Comparison of ENCODE assay signal across 9 cellular contexts in the genomic region with DNA sequence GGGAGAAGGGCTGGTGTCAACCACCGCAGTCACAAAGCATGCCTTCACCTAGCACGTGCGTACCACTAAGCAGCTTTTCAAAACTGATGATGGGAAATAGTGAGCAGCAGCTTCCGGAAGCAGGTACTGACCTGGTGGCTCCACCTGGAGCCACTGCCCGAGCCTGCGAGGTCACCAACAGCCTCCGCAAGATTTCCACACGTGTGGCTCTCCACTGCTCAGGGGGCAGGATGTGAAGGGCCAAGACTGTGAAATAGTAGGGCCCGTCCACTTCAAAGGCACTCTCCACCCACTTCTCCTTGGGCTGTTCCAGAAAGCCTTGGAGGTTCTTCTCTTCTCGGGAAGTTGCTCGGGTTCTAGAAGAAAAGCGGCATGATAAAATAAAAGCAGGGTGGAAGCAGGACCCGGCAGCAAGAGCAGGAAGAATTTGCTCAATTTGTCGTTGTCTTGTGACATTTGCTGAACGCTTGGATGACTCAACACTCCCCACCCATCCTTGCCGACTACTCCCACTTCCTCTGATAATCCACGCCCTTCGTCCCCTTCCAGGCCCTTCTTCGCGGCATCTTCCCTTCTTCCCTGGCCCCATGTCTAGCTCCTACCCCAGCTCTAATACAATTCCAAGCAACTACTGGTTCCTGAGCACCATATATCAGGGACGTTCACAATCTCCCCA.
DNase-seq lines count a peak whose midpoint lies in the region; ATAC-seq, FAIRE-seq and TF ChIP-seq lines count a peak whose summit lies in the region.
"Had no signal": no experiment of that assay in that cellular context is flagged by ENCODE, and none has a peak within 500 bp of the region (broad histone marks: within the 10 kb centered on the region; RNA-seq: fewer than 3 reads in every experiment).

No MANE protein-coding gene starts in this region.

- TF ChIP-seq RAD21 in A549 (conservative IDR thresholded peaks at IDR 0.05 in 1 of 2, IDR thresholded peaks at IDR 0.05 in 1 of 2), result no peak

- TF ChIP-seq EP300 in A549 (IDR thresholded peaks at IDR 0.05), result no peak

- H3K27ac ChIP-seq in A549 (peak overlapping the region; percentile 88 to 95), lung (ENCODE audit: low read depth in 1 of 2, low read length in 1 of 2) (peak overlapping the region; percentile 55 to 83)

- ATAC-seq in A549 (peak; percentile 54 to 68; a peak in 4 of 6 replicates), lung (ENCODE audit: insufficient read depth, low FRiP score) (peak; percentile 59), HG03039 (IDR thresholded peaks at IDR 0.05; ENCODE audit: unreplicated experiment) (no peak)

- H3K4me3 Mint-ChIP-seq in chondrocyte (ENCODE audit: unreplicated experiment), result no peak overlapping the region

- H3K9me3 Mint-ChIP-seq in chondrocyte (ENCODE audit: low read depth), result no peaks in the 10 kb centered on the region
- H3K9me3 Mint-ChIP-seq: naive B cell had no signal

- H3K4me2 ChIP-seq in A549, result peak overlapping the region; percentile 91

- FAIRE-seq in A549 (lab: Jason Lieb, UNC), result no peak

- peaks cover 46% of the 10 kb centered on the region for H3K4me1 ChIP-seq in A549
- peaks cover 0 to 12% of the 10 kb centered on the region in 2 donors for H3K4me1 ChIP-seq in lung (ENCODE audit: control insufficient read depth in 2 of 2, insufficient read depth in 2 of 2, low read length in 2 of 2)

- H3K9me3 ChIP-seq in A549, result no peaks in the 10 kb centered on the region
- no peaks in the 10 kb centered on the region for H3K9me3 ChIP-seq in lung (ENCODE audit: control insufficient read depth in 2 of 2, insufficient read depth in 1 of 2, low read length in 1 of 2)

- no peak for TF ChIP-seq CTCF in A549 (IDR thresholded peaks at IDR 0.05)
- TF ChIP-seq CTCF in chondrocyte (IDR thresholded peaks at IDR 0.05), result no peak
- TF ChIP-seq CTCF in lung (IDR thresholded peaks at IDR 0.05; ENCODE audit: control extremely low read depth, extremely low read depth), result no peak

- H3K4me1 Mint-ChIP-seq in chondrocyte (ENCODE audit: low read depth), result peaks cover 18% of the 10 kb centered on the region

- no peaks in the 10 kb centered on the region for H3K27me3 Mint-ChIP-seq in chondrocyte (ENCODE audit: low read depth)
- H3K27me3 Mint-ChIP-seq: naive B cell had no signal

- H3K27ac Mint-ChIP-seq in chondrocyte (ENCODE audit: unreplicated experiment), result peak overlapping the region; percentile 80

- H3K27me3 ChIP-seq in lung (ENCODE audit: control insufficient read depth, insufficient read depth), result no peaks in the 10 kb centered on the region

- H3K4me3 ChIP-seq in A549, result peak overlapping the region; percentile 38
- H3K4me3 ChIP-seq in lung, result no peak overlapping the region

- no peak for TF ChIP-seq POLR2A in A549 (IDR thresholded peaks at IDR 0.05; ENCODE audit: low read length)

- peaks cover 69% of the 10 kb centered on the region for H3K36me3 Mint-ChIP-seq in chondrocyte (ENCODE audit: low read depth)

- POLR2A ChIA-PET in A549 (lab: Yijun Ruan, JAX), result no interaction called here

- H3K36me3 ChIP-seq in lung (ENCODE audit: control insufficient read depth in 2 of 2, insufficient read depth in 2 of 2, low read length in 2 of 2), result peaks cover 37 to 64% of the 10 kb centered on the region in 2 donors

- DNase-seq in A549 (ENCODE audit: low read depth in 1 of 2, low spot score in 1 of 2), result peak; percentile 25 to 69
- DNase-seq in Kasumi-1 (lab: John Stamatoyannopoulos, UW), result peak; percentile 71 to 80
- peak; percentile 46 for DNase-seq in chondrocyte (ENCODE audit: low spot score)
- DNase-seq in lung (ENCODE audit: low spot score), result peak; percentile 47
- no peak for DNase-seq in SHP77 treated with DMSO at 0.1 percent for 48 hours (lab: John Stamatoyannopoulos, UW)
- DNase-seq in NCI-H2227 (lab: John Stamatoyannopoulos, UW; ENCODE audit: unreplicated experiment), result no peak
- no peak for DNase-seq in NCI-H2107 treated with DMSO at 0.1 percent for 48 hours (lab: John Stamatoyannopoulos, UW; ENCODE audit: unreplicated experiment)
- DNase-seq: naive B cell had no signal

- 37% methylated on average over 16 of the region's 21 CpGs for WGBS in A549 (ENCODE audit: missing lambda C conversion rate)
- 24 to 48% methylated on average over 21 of the region's 21 CpGs for WGBS in lung, 2 donors

- CTCF ChIA-PET in A549 (lab: Yijun Ruan, JAX), result interaction anchor here (1.0 to 3.1 kb wide), 7 partner anchors 16 to 174 kb away, joined by 3 to 12 read pairs (median 5); a partner anchor contains a TSS

TF ChIP-seq in A549, 52 proteins besides CTCF, POLR2A, EP300 and RAD21:
- TF ChIP-seq CEBPB (IDR thresholded peaks at IDR 0.05) (peak in 1 of 2 experiments; percentile 37; a peak in 1 of 4 replicates), MAZ (IDR thresholded peaks at IDR 0.05; ENCODE audit: borderline replicate concordance, low read depth, low read length) (no peak), FOSL2 (IDR thresholded peaks at IDR 0.05) (0 out of 2 replicates have a peak, but pooled peaks have one; percentile 7), FOSL2 (CRISPR knock-in tag; IDR thresholded peaks at IDR 0.05) (peak; percentile 36; the same call in 1 of the 2 replicates)
- TF ChIP-seq, protein P1, sequence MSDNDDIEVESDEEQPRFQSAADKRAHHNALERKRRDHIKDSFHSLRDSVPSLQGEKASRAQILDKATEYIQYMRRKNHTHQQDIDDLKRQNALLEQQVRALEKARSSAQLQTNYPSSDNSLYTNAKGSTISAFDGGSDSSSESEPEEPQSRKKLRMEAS (IDR thresholded peaks at IDR 0.05), result peak; percentile 34; the same call in 1 of the 2 replicates

Comparison
In these comparisons a context has a peak if more than half of its experiments do, and no peak if none do; other contexts are left out.
1. DNase-seq: peak in A549 (2 of 2), Kasumi-1 (2 of 2), chondrocyte (single experiment) and lung (single experiment); none in SHP77 treated with DMSO at 0.1 percent for 48 hours (single experiment), NCI-H2227 (single experiment) and NCI-H2107 treated with DMSO at 0.1 percent for 48 hours (single experiment).